In genomic region chr20:39004508-39004907, GRCh38 we compare ENCODE assay signal across 13 cellular contexts. TPM values are rescaled to one million over a fixed set of nuclear protein-coding genes. Genes with fewer than 3 reads are reported as not detected.
DNase-seq lines count a peak whose midpoint lies in the region; ATAC-seq and TF ChIP-seq lines count a peak whose summit lies in the region.
"Had no signal": no experiment of that assay in that cellular context is flagged by ENCODE, and none has a peak within 500 bp of the region (broad histone marks: within the 10 kb centered on the region; RNA-seq: fewer than 3 reads in every experiment).

No MANE protein-coding gene starts in this region.

- H3K9me3 ChIP-seq in PC-3 (ENCODE audit: low read length) (no peaks in the 10 kb centered on the region), esophagus squamous epithelium (no peaks in the 10 kb centered on the region)
- H3K9me3 ChIP-seq: ascending aorta had no signal

- H3K9me2 ChIP-seq in PC-3 (replicated peaks; ENCODE audit: low read length) = no peaks in the 10 kb centered on the region

- no peaks in the 10 kb centered on the region for H3K79me2 ChIP-seq in PC-3 (ENCODE audit: low read length)

- H3F3A ChIP-seq in PC-3 (ENCODE audit: low read length, unreplicated experiment) = no peaks in the 10 kb centered on the region

- H3K27me3 ChIP-seq in PC-3 (ENCODE audit: low read length) (no peaks in the 10 kb centered on the region), esophagus squamous epithelium (no peaks in the 10 kb centered on the region)
- H3K27me3 ChIP-seq: ascending aorta had no signal

- no peak overlapping the region for H3K4me2 ChIP-seq in PC-3 (ENCODE audit: low read length)

- intact Hi-C loops in PC-3 (cut with micrococcal nuclease) (loop anchor here (1.0 kb wide), 1 partner anchor 22 kb away; no protein-coding TSS in a partner anchor), esophagus squamous epithelium (cut with DNase I) (no loop called here)

- 18 to 27% methylated on average over 1 of the region's 1 CpG for WGBS in esophagus squamous epithelium, 2 donors

- H3K9ac ChIP-seq in PC-3 (ENCODE audit: low read length) = no peak overlapping the region

- H3K36me3 ChIP-seq in PC-3 (ENCODE audit: low read depth, low read length) (peaks cover 48% of the 10 kb centered on the region), esophagus squamous epithelium (peaks cover 2 to 87% (median 4%) of the 10 kb centered on the region in 3 donors)

- H3K4me1 ChIP-seq in PC-3 (ENCODE audit: insufficient read depth, low read length) (no peaks in the 10 kb centered on the region), esophagus squamous epithelium (peaks cover 4 to 58% (median 11%) of the 10 kb centered on the region in 3 donors)
- H3K4me1 ChIP-seq: ascending aorta had no signal

- H3K27ac ChIP-seq in PC-3 (ENCODE audit: low read length) = no peak overlapping the region
- peak overlapping the region; percentile 47 to 87 (median 79) for H3K27ac ChIP-seq in esophagus squamous epithelium
- H3K27ac ChIP-seq: ascending aorta, VCaP had no signal

- TF ChIP-seq RAD21 in Ishikawa (IDR thresholded peaks at IDR 0.05; ENCODE audit: low read depth) = no peak

- CTCF ChIA-PET in PC-3 (lab: Charles Lee) = no interaction called here

- H3K4me3 ChIP-seq in PC-3 (ENCODE audit: low read length) (no peak overlapping the region), esophagus squamous epithelium (no peak overlapping the region)
- H3K4me3 ChIP-seq: ascending aorta, skin epidermis had no signal

- H2AFZ ChIP-seq in PC-3 (ENCODE audit: low read length) = no peak overlapping the region

- TF ChIP-seq CTCF in PC-3 (conservative IDR thresholded peaks at IDR 0.05; ENCODE audit: low read depth, low read length) (no peak), esophagus squamous epithelium (IDR thresholded peaks at IDR 0.05) (no peak)

- BruUV-seq in PC-3 (replicated peaks; lab: Mats Ljungman, UMichigan) = no TSS peak

- TF ChIP-seq EP300 in Ishikawa (IDR thresholded peaks at IDR 0.05; ENCODE audit: borderline replicate concordance) = no peak

- no peaks in the 10 kb centered on the region for H4K20me1 ChIP-seq in PC-3 (ENCODE audit: low read length)

- TF ChIP-seq POLR2A in esophagus squamous epithelium (IDR thresholded peaks at IDR 0.05) = no peak

- peak; percentile 38 for DNase-seq in COLO668 (lab: John Stamatoyannopoulos, UW; ENCODE audit: unreplicated experiment)
- DNase-seq in PC-3 = peak; percentile 16
- DNase-seq in esophagus squamous epithelium (lab: John Stamatoyannopoulos, UW) = no peak
- no peak for DNase-seq in AG20443 (ENCODE audit: low spot score)
- DNase-seq: DND-41; stimulated activated naive B cell treated with anti-CD40 and anti-IgM and Interleukin-4, amounts not matched to agents 10 μg/mL and 1 μg/mL and 100 μg/mL, for 72 hours had no signal

- POLR2A ChIA-PET in PC-3 (lab: Charles Lee; ENCODE audit: unreplicated experiment) = interaction anchor here (0.7 kb wide), 1 partner anchor 81 kb away, joined by 3 read pairs; no protein-coding TSS in a partner anchor

- ATAC-seq in PC-3 (peak; percentile 82), GM21367 (IDR thresholded peaks at IDR 0.05; ENCODE audit: unreplicated experiment) (no peak), HG02798 (IDR thresholded peaks at IDR 0.05; ENCODE audit: poor library complexity, unreplicated experiment) (no peak), GM21528 (IDR thresholded peaks at IDR 0.05; ENCODE audit: low FRiP score, unreplicated experiment) (no peak)
- ATAC-seq: stimulated activated naive B cell treated with anti-CD40 and anti-IgM and Interleukin-4, amounts not matched to agents 10 μg/mL and 1 μg/mL and 100 μg/mL, for 72 hours had no signal

TF ChIP-seq in Ishikawa, 13 proteins besides CTCF, POLR2A, EP300 and RAD21:
- TF ChIP-seq NFIC (IDR thresholded peaks at IDR 0.05) (peak; percentile 28; the same call in 1 of the 2 replicates), TCF12 (IDR thresholded peaks at IDR 0.05; ENCODE audit: low read depth) (no peak)

RNA-seq across cellular contexts. Expression of gene DHX35, which starts 42.4 kb away (rescaled TPM):
- 10.1 and 12.0 TPM in 2 replicates for total RNA-seq in PC-3 (2014; rRNA removed)
- total RNA-seq in esophagus squamous epithelium = 10 to 100 TPM in 2 of 4 donors, 1 to 10 TPM in 2; 4.4 to 14.7 (median 10.8) TPM

Comparison
In these comparisons a context has a peak if more than half of its experiments do, and no peak if none do; other contexts are left out.
1. DNase-seq: peak in COLO668 (single experiment) and PC-3 (single experiment); none in esophagus squamous epithelium (single experiment) and AG20443 (single experiment).